ENCODE assay signal across 8 cellular contexts in the genomic region with DNA sequence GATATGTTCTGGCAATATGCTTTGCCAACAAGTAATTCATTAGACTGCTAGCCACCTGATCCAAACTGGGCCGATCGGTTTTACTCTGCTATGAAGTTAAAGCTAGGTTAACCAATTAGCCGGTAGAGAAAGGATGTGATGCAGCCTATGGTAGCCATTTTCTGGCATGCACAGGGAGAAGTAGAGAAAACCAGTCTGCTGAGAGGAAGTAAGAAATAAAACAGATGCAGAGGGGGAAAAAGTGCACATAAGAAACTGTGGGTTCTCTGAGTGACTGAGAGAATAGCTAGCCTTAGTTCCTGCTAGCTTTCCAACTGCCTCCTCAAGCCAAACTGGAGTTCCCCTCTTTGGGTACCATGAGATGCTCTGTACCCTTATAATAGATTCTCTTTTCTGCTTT. TPM values are rescaled to one million over a fixed set of nuclear protein-coding genes. Genes with fewer than 3 reads are reported as not detected.
A peak's percentile ranks its signal among the peaks of the same experiment; 100 is the strongest.
DNase-seq lines count a peak whose midpoint lies in the region; ATAC-seq lines count a peak whose summit lies in the region.

No MANE protein-coding gene starts in this region.

- H3K27ac Mint-ChIP-seq in T-helper 1 cell treated with Interleukin-12 subunit alpha and Interleukin-12 subunit beta and Interleukin-4 antibody, amounts not matched to agents 30 μg/mL and 1 μg/mL, for 36 hours: peak overlapping the region; percentile 77

- peak; percentile 60 to 65 for DNase-seq in AML-193 (lab: John Stamatoyannopoulos, UW)
- no peak for DNase-seq in stimulated activated CD4-positive, alpha-beta T cell treated with anti-CD3 and anti-CD28 coated beads, Interleukin-4, amount 100 ng/mL, for 1 hour
- no peak for DNase-seq in NCI-H1930 (lab: John Stamatoyannopoulos, UW)
- no peak for DNase-seq in NCI-H187 treated with DMSO at 0.1 percent for 48 hours (lab: John Stamatoyannopoulos, UW)
- DNase-seq in occipital lobe (lab: John Stamatoyannopoulos, UW): no peak

- H3K9me3 Mint-ChIP-seq in T-helper 1 cell treated with Interleukin-12 subunit alpha and Interleukin-12 subunit beta and Interleukin-4 antibody, amounts not matched to agents 30 μg/mL and 1 μg/mL, for 36 hours: no peaks in the 10 kb centered on the region

- peaks cover 43% of the 10 kb centered on the region for H3K4me1 Mint-ChIP-seq in T-helper 1 cell treated with Interleukin-12 subunit alpha and Interleukin-12 subunit beta and Interleukin-4 antibody, amounts not matched to agents 30 μg/mL and 1 μg/mL, for 36 hours (ENCODE audit: low read depth)

- peaks cover 2% of the 10 kb centered on the region for H3K36me3 Mint-ChIP-seq in T-helper 1 cell treated with Interleukin-12 subunit alpha and Interleukin-12 subunit beta and Interleukin-4 antibody, amounts not matched to agents 30 μg/mL and 1 μg/mL, for 36 hours (ENCODE audit: low read depth)

- ATAC-seq in GM18873 (IDR thresholded peaks at IDR 0.05; ENCODE audit: low FRiP score, unreplicated experiment): peak; percentile 59
- ATAC-seq in HG03039 (IDR thresholded peaks at IDR 0.05; ENCODE audit: unreplicated experiment): peak; percentile 55

- peak overlapping the region; percentile 21 for H3K4me3 Mint-ChIP-seq in T-helper 1 cell treated with Interleukin-12 subunit alpha and Interleukin-12 subunit beta and Interleukin-4 antibody, amounts not matched to agents 30 μg/mL and 1 μg/mL, for 36 hours

- H3K27me3 Mint-ChIP-seq in T-helper 1 cell treated with Interleukin-12 subunit alpha and Interleukin-12 subunit beta and Interleukin-4 antibody, amounts not matched to agents 30 μg/mL and 1 μg/mL, for 36 hours (ENCODE audit: low read depth): no peaks in the 10 kb centered on the region

RNA-seq across cellular contexts. Expression of gene ARID4B, which starts 52.8 kb away (rescaled TPM):
- 87.0 TPM for total RNA-seq in occipital lobe

RNA-seq across cellular contexts. Expression of gene GGPS1, which starts 53.1 kb away (rescaled TPM):
- total RNA-seq in occipital lobe: 35.2 TPM

Comparison
In these comparisons a context has a peak if more than half of its experiments do, and no peak if none do; other contexts are left out.
1. DNase-seq: peak in AML-193 (2 of 2); none in stimulated activated CD4-positive, alpha-beta T cell treated with anti-CD3 and anti-CD28 coated beads, Interleukin-4, amount 100 ng/mL, for 1 hour (single experiment), NCI-H1930 (0 of 2), NCI-H187 treated with DMSO at 0.1 percent for 48 hours (single experiment) and occipital lobe (single experiment).